1 cellular context compared by ENCODE assay signal in the genomic region with DNA sequence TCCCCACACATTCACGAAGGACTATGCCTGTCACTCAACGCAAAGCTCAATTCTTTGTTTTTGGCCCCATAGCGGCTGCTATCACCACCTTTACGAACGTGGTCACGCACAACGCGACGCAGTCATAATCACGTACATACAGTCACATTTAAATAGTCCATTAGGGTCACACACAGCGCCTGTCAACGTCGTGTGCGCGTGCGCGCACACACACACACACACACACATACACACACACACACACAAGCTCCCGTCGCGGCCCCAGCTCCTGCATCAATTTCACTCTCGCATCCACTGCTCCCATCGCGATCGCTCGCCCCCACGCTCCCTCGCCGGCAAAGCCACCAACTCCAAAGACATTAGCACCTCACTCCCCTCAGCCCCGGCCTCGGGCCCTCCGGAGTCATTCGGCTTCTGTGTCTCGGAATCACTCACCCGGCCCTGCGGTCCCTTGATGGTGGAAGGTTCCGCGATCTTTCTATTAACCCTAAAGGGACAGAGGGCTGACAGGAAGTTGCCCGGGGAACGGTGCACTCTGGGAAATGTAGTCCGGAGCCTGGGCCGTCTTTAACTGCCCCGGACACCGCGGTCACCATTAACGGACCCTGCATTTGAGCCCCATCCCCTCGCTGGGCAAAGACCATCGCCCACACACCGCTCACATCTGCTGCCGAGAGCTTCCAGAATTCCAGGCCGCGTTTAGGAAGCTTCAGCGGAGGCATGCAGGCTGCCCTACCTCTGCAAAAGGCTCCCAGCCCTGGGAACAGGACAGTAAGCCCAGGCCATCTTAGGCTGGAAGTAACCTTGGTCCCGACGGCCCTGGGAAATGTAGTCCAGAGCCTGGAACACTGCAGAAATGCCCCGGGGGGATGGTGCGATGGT.
TF ChIP-seq lines count a peak whose summit lies in the region.

A gene (minus strand): TSS at position 486 of the 882 bp plus-strand sequence. CDS start 12,768 bp downstream, outside the sequence.

TF ChIP-seq in GM12878, 131 proteins besides CTCF, POLR2A, EP300 and RAD21 (continued from another document and continues in another):
- TF ChIP-seq, protein P1, sequence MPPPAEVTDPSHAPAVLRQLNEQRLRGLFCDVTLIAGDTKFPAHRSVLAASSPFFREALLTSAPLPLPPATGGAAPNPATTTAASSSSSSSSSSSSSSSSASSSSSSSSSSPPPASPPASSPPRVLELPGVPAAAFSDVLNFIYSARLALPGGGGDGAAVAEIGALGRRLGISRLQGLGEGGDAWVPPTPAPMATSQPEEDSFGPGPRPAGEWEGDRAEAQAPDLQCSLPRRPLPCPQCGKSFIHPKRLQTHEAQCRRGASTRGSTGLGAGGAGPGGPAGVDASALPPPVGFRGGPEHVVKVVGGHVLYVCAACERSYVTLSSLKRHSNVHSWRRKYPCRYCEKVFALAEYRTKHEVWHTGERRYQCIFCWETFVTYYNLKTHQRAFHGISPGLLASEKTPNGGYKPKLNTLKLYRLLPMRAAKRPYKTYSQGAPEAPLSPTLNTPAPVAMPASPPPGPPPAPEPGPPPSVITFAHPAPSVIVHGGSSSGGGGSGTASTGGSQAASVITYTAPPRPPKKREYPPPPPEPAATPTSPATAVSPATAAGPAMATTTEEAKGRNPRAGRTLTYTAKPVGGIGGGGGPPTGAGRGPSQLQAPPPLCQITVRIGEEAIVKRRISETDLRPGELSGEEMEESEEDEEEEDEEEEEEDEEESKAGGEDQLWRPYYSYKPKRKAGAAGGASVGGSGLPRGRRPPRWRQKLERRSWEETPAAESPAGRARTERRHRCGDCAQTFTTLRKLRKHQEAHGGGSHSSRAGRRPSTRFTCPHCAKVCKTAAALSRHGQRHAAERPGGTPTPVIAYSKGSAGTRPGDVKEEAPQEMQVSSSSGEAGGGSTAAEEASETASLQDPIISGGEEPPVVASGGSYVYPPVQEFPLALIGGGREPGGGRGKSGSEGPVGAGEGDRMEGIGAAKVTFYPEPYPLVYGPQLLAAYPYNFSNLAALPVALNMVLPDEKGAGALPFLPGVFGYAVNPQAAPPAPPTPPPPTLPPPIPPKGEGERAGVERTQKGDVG (CRISPR knock-in tag; IDR thresholded peaks at IDR 0.05), result no peak
- TF ChIP-seq SPI1 (IDR thresholded peaks at IDR 0.05; ENCODE audit: borderline replicate concordance, insufficient read depth, low read depth, low read length) (no peak), KDM1A (IDR thresholded peaks at IDR 0.05; ENCODE audit: borderline replicate concordance) (no peak), YBX1 (IDR thresholded peaks at IDR 0.05) (no peak), TARDBP (IDR thresholded peaks at IDR 0.05; ENCODE audit: borderline replicate concordance) (0 out of 2 replicates have a peak, but pooled peaks have one; percentile 66), SIN3A (IDR thresholded peaks at IDR 0.05; ENCODE audit: low read depth, low read length) (peak; percentile 23; the same call in 1 of the 2 replicates), ESRRA (IDR thresholded peaks at IDR 0.05; ENCODE audit: low read length) (no peak), POLR2AphosphoS5 (IDR thresholded peaks at IDR 0.05; ENCODE audit: low read length) (peak; percentile 78), SREBF2 (IDR thresholded peaks at IDR 0.05; ENCODE audit: low read length) (no peak), ZNF24 (IDR thresholded peaks at IDR 0.05) (no peak), JUND (IDR thresholded peaks at IDR 0.05; ENCODE audit: low read depth, low read length) (0 out of 2 replicates have a peak, but pooled peaks have one; percentile 22), SIX5 (IDR thresholded peaks at IDR 0.05; ENCODE audit: low read depth, low read length, severe bottlenecking) (peak; percentile 81), SMAD5 (IDR thresholded peaks at IDR 0.05; ENCODE audit: low read depth) (no peak), EGR1 (IDR thresholded peaks at IDR 0.05; ENCODE audit: borderline replicate concordance in 1 of 2, low read depth in 2 of 2, low read length in 2 of 2) (0 out of 3 replicates have a peak, but pooled peaks of 1 of the 2 experiments have one; percentile 2), IRF4 (IDR thresholded peaks at IDR 0.05; ENCODE audit: low read depth, low read length) (0 out of 2 replicates have a peak, but pooled peaks have one; percentile 30), MYC (IDR thresholded peaks at IDR 0.05; ENCODE audit: insufficient read depth, insufficient read length, insufficient replicate concordance, low read length, severe bottlenecking) (no peak), ZNF384 (IDR thresholded peaks at IDR 0.05; ENCODE audit: borderline replicate concordance, low read depth, low read length) (no peak), PML (IDR thresholded peaks at IDR 0.05; ENCODE audit: low read length) (peak; percentile 61; the same call in 1 of the 2 replicates), KAT2A (conservative IDR thresholded peaks at IDR 0.05; ENCODE audit: control insufficient read depth, low read depth, low read length) (no peak), ZNF622 (IDR thresholded peaks at IDR 0.05) (no peak), TCF3 (IDR thresholded peaks at IDR 0.05; ENCODE audit: borderline replicate concordance, insufficient read depth, low read depth, low read length) (no peak), EZH2 (IDR thresholded peaks at IDR 0.05; ENCODE audit: borderline replicate concordance, control insufficient read depth, low read depth, low read length) (no peak), MEF2A (IDR thresholded peaks at IDR 0.05; ENCODE audit: insufficient read depth, low read depth, low read length) (no peak), MEF2B (IDR thresholded peaks at IDR 0.05; ENCODE audit: partially characterized antibody, poor library complexity, severe bottlenecking) (no peak), RB1 (IDR thresholded peaks at IDR 0.05; ENCODE audit: borderline replicate concordance) (no peak), WRNIP1 (IDR thresholded peaks at IDR 0.05; ENCODE audit: borderline replicate concordance, low read depth, low read length) (no peak), SRF (IDR thresholded peaks at IDR 0.05; ENCODE audit: low read depth in 2 of 2, low read length in 2 of 2) (0 out of 4 replicates have a peak, but pooled peaks of 1 of the 2 experiments have one; percentile 70), BRCA1 (IDR thresholded peaks at IDR 0.05; ENCODE audit: low read depth, low read length) (no peak), CEBPB (IDR thresholded peaks at IDR 0.05; ENCODE audit: borderline replicate concordance in 1 of 2, low read depth in 2 of 2, low read length in 2 of 2) (no peak), IKZF1 (conservative IDR thresholded peaks at IDR 0.05) (peak; percentile 77), BMI1 (IDR thresholded peaks at IDR 0.05; ENCODE audit: borderline replicate concordance) (no peak), GABPA (IDR thresholded peaks at IDR 0.05; ENCODE audit: low read depth) (peak; percentile 90)
- TF ChIP-seq, protein P2, sequence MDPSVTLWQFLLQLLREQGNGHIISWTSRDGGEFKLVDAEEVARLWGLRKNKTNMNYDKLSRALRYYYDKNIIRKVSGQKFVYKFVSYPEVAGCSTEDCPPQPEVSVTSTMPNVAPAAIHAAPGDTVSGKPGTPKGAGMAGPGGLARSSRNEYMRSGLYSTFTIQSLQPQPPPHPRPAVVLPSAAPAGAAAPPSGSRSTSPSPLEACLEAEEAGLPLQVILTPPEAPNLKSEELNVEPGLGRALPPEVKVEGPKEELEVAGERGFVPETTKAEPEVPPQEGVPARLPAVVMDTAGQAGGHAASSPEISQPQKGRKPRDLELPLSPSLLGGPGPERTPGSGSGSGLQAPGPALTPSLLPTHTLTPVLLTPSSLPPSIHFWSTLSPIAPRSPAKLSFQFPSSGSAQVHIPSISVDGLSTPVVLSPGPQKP (IDR thresholded peaks at IDR 0.05; ENCODE audit: low read depth, low read length), result peak; percentile 66; the same call in 1 of the 2 replicates
- TF ChIP-seq, protein P3, sequence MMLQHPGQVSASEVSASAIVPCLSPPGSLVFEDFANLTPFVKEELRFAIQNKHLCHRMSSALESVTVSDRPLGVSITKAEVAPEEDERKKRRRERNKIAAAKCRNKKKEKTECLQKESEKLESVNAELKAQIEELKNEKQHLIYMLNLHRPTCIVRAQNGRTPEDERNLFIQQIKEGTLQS (IDR thresholded peaks at IDR 0.05; ENCODE audit: borderline replicate concordance, extremely low read depth, low read depth, low read length), result no peak
- TF ChIP-seq, protein P4, sequence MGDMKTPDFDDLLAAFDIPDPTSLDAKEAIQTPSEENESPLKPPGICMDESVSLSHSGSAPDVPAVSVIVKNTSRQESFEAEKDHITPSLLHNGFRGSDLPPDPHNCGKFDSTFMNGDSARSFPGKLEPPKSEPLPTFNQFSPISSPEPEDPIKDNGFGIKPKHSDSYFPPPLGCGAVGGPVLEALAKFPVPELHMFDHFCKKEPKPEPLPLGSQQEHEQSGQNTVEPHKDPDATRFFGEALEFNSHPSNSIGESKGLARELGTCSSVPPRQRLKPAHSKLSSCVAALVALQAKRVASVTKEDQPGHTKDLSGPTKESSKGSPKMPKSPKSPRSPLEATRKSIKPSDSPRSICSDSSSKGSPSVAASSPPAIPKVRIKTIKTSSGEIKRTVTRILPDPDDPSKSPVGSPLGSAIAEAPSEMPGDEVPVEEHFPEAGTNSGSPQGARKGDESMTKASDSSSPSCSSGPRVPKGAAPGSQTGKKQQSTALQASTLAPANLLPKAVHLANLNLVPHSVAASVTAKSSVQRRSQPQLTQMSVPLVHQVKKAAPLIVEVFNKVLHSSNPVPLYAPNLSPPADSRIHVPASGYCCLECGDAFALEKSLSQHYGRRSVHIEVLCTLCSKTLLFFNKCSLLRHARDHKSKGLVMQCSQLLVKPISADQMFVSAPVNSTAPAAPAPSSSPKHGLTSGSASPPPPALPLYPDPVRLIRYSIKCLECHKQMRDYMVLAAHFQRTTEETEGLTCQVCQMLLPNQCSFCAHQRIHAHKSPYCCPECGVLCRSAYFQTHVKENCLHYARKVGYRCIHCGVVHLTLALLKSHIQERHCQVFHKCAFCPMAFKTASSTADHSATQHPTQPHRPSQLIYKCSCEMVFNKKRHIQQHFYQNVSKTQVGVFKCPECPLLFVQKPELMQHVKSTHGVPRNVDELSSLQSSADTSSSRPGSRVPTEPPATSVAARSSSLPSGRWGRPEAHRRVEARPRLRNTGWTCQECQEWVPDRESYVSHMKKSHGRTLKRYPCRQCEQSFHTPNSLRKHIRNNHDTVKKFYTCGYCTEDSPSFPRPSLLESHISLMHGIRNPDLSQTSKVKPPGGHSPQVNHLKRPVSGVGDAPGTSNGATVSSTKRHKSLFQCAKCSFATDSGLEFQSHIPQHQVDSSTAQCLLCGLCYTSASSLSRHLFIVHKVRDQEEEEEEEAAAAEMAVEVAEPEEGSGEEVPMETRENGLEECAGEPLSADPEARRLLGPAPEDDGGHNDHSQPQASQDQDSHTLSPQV (IDR thresholded peaks at IDR 0.05), result no peak
- TF ChIP-seq, protein P5, sequence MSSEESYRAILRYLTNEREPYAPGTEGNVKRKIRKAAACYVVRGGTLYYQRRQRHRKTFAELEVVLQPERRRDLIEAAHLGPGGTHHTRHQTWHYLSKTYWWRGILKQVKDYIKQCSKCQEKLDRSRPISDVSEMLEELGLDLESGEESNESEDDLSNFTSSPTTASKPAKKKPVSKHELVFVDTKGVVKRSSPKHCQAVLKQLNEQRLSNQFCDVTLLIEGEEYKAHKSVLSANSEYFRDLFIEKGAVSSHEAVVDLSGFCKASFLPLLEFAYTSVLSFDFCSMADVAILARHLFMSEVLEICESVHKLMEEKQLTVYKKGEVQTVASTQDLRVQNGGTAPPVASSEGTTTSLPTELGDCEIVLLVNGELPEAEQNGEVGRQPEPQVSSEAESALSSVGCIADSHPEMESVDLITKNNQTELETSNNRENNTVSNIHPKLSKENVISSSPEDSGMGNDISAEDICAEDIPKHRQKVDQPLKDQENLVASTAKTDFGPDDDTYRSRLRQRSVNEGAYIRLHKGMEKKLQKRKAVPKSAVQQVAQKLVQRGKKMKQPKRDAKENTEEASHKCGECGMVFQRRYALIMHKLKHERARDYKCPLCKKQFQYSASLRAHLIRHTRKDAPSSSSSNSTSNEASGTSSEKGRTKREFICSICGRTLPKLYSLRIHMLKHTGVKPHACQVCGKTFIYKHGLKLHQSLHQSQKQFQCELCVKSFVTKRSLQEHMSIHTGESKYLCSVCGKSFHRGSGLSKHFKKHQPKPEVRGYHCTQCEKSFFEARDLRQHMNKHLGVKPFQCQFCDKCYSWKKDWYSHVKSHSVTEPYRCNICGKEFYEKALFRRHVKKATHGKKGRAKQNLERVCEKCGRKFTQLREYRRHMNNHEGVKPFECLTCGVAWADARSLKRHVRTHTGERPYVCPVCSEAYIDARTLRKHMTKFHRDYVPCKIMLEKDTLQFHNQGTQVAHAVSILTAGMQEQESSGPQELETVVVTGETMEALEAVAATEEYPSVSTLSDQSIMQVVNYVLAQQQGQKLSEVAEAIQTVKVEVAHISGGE (CRISPR knock-in tag; IDR thresholded peaks at IDR 0.05), result peak; percentile 84
- TF ChIP-seq, protein P6, sequence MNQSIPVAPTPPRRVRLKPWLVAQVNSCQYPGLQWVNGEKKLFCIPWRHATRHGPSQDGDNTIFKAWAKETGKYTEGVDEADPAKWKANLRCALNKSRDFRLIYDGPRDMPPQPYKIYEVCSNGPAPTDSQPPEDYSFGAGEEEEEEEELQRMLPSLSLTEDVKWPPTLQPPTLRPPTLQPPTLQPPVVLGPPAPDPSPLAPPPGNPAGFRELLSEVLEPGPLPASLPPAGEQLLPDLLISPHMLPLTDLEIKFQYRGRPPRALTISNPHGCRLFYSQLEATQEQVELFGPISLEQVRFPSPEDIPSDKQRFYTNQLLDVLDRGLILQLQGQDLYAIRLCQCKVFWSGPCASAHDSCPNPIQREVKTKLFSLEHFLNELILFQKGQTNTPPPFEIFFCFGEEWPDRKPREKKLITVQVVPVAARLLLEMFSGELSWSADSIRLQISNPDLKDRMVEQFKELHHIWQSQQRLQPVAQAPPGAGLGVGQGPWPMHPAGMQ (IDR thresholded peaks at IDR 0.05; ENCODE audit: borderline replicate concordance), result no peak
- TF ChIP-seq, protein P7, sequence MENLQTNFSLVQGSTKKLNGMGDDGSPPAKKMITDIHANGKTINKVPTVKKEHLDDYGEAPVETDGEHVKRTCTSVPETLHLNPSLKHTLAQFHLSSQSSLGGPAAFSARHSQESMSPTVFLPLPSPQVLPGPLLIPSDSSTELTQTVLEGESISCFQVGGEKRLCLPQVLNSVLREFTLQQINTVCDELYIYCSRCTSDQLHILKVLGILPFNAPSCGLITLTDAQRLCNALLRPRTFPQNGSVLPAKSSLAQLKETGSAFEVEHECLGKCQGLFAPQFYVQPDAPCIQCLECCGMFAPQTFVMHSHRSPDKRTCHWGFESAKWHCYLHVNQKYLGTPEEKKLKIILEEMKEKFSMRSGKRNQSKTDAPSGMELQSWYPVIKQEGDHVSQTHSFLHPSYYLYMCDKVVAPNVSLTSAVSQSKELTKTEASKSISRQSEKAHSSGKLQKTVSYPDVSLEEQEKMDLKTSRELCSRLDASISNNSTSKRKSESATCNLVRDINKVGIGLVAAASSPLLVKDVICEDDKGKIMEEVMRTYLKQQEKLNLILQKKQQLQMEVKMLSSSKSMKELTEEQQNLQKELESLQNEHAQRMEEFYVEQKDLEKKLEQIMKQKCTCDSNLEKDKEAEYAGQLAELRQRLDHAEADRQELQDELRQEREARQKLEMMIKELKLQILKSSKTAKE (IDR thresholded peaks at IDR 0.05; ENCODE audit: low read depth, poor library complexity, severe bottlenecking), result no peak
- TF ChIP-seq, protein P8, sequence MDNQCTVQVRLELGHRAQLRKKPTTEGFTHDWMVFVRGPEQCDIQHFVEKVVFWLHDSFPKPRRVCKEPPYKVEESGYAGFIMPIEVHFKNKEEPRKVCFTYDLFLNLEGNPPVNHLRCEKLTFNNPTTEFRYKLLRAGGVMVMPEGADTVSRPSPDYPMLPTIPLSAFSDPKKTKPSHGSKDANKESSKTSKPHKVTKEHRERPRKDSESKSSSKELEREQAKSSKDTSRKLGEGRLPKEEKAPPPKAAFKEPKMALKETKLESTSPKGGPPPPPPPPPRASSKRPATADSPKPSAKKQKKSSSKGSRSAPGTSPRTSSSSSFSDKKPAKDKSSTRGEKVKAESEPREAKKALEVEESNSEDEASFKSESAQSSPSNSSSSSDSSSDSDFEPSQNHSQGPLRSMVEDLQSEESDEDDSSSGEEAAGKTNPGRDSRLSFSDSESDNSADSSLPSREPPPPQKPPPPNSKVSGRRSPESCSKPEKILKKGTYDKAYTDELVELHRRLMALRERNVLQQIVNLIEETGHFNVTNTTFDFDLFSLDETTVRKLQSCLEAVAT (IDR thresholded peaks at IDR 0.05), result peak; percentile 72; the same call in 1 of the 2 replicates
